ENCODE assay signal across 32 cellular contexts in the genomic region with DNA sequence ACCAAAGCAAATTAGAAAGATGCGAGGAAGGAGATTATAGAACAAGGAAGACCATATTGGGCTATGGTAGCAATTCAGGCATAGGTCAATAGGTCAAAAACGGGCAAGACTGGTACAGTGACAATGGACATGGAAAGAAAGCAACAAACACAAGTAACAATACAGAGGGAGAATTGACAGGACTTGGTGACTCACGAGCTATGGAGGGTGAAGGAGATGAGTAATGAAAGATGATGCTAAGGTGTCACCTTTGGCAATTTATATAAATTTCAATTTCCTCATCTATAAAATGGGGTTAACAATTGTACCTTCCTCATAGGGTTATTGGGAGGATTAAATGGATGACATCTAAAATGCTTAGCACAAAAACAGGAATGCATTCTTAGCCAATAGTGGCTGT.
"Had no signal": no experiment of that assay in that cellular context is flagged by ENCODE, and none has a peak within 500 bp of the region (broad histone marks: within the 10 kb centered on the region; RNA-seq: fewer than 3 reads in every experiment).

No MANE protein-coding gene starts in this region.

- H3K27ac Mint-ChIP-seq: activated CD4-positive, alpha-beta T cell treated with anti-CD3 and anti-CD28 coated beads, Interleukin-2, amount 10 ng/mL, durations not matched to agents 7 days and 5 days; activated naive CD8-positive, alpha-beta T cell; mesothelial cell of epicardium; naive thymus-derived CD4-positive, alpha-beta T cell; stimulated activated effector memory CD8-positive, alpha-beta T cell treated with anti-CD3 and anti-CD28 coated beads, Interleukin-12 subunit alpha, Interleukin-12 subunit beta, amount 100 ng/mL, for 72 hours; stimulated activated naive CD8-positive, alpha-beta T cell treated with anti-CD3 and anti-CD28 coated beads, Interleukin-15, Interleukin-2, amounts not matched to agents 100 ng/mL and 50 ng/mL, for 24 hours; T-helper 1 cell treated with Interleukin-12 subunit alpha and Interleukin-12 subunit beta and Interleukin-4 antibody, amounts not matched to agents 30 μg/mL and 1 μg/mL, for 36 hours had no signal

- H3K9me3 Mint-ChIP-seq: activated CD4-positive, alpha-beta T cell treated with anti-CD3 and anti-CD28 coated beads, Interleukin-2, amount 10 ng/mL, durations not matched to agents 7 days and 5 days; activated T-cell treated with anti-CD3 and anti-CD28 coated beads, Interleukin-2, amount 50 U/mL, for 4 hours; naive thymus-derived CD4-positive, alpha-beta T cell; stimulated activated effector memory CD8-positive, alpha-beta T cell treated with anti-CD3 and anti-CD28 coated beads, Interleukin-12 subunit alpha, Interleukin-12 subunit beta, amount 100 ng/mL, for 72 hours; stimulated activated naive CD8-positive, alpha-beta T cell treated with anti-CD3 and anti-CD28 coated beads, Interleukin-15, Interleukin-2, amounts not matched to agents 100 ng/mL and 50 ng/mL, for 24 hours; T-helper 1 cell treated with Interleukin-12 subunit alpha and Interleukin-12 subunit beta and Interleukin-4 antibody, amounts not matched to agents 30 μg/mL and 1 μg/mL, for 36 hours had no signal

- H3K36me3 ChIP-seq: cardiac muscle cell, colonic mucosa, ovary, prostate gland, thoracic aorta had no signal

- H3K27me3 ChIP-seq: cardiac muscle cell, colonic mucosa, ovary had no signal

- H3K4me3 Mint-ChIP-seq: activated CD4-positive, alpha-beta T cell treated with anti-CD3 and anti-CD28 coated beads, Interleukin-2, amount 10 ng/mL, durations not matched to agents 7 days and 5 days; activated naive CD8-positive, alpha-beta T cell; activated T-cell treated with anti-CD3 and anti-CD28 coated beads, Interleukin-2, amount 50 U/mL, for 4 hours; mesothelial cell of epicardium; naive thymus-derived CD4-positive, alpha-beta T cell; stimulated activated effector memory CD8-positive, alpha-beta T cell treated with anti-CD3 and anti-CD28 coated beads, Interleukin-12 subunit alpha, Interleukin-12 subunit beta, amount 100 ng/mL, for 72 hours; stimulated activated naive CD8-positive, alpha-beta T cell treated with anti-CD3 and anti-CD28 coated beads, Interleukin-15, Interleukin-2, amounts not matched to agents 100 ng/mL and 50 ng/mL, for 24 hours; T-helper 1 cell treated with Interleukin-12 subunit alpha and Interleukin-12 subunit beta and Interleukin-4 antibody, amounts not matched to agents 30 μg/mL and 1 μg/mL, for 36 hours had no signal

- H3K27ac ChIP-seq: cardiac muscle cell, ovary, prostate gland, thoracic aorta had no signal

- H3K27me3 Mint-ChIP-seq: activated CD4-positive, alpha-beta T cell treated with anti-CD3 and anti-CD28 coated beads, Interleukin-2, amount 10 ng/mL, durations not matched to agents 7 days and 5 days; activated naive CD8-positive, alpha-beta T cell; naive thymus-derived CD4-positive, alpha-beta T cell; stimulated activated naive CD8-positive, alpha-beta T cell treated with anti-CD3 and anti-CD28 coated beads, Interleukin-15, Interleukin-2, amounts not matched to agents 100 ng/mL and 50 ng/mL, for 24 hours had no signal

- H3K4me3 ChIP-seq: cardiac muscle cell, colonic mucosa, ovary, prostate gland, skin epidermis, thoracic aorta had no signal

- ATAC-seq: left cardiac atrium; left ventricle myocardium superior; naive thymus-derived CD4-positive, alpha-beta T cell; sciatic nerve; stimulated activated effector memory CD8-positive, alpha-beta T cell treated with anti-CD3 and anti-CD28 coated beads, Interleukin-12 subunit alpha, Interleukin-12 subunit beta, amount 100 ng/mL, for 72 hours had no signal

- H3K36me3 Mint-ChIP-seq: activated naive CD8-positive, alpha-beta T cell; mesothelial cell of epicardium; naive thymus-derived CD4-positive, alpha-beta T cell; stimulated activated effector memory CD8-positive, alpha-beta T cell treated with anti-CD3 and anti-CD28 coated beads, Interleukin-12 subunit alpha, Interleukin-12 subunit beta, amount 100 ng/mL, for 72 hours had no signal

- H3K4me1 ChIP-seq: colonic mucosa, prostate gland had no signal

- DNase-seq: activated CD4-positive, alpha-beta T cell treated with anti-CD3 and anti-CD28 coated beads, Interleukin-2, amount 10 ng/mL, durations not matched to agents 7 days and 5 days; activated CD4-positive, CD25-positive, alpha-beta regulatory T cell treated with anti-CD3 and anti-CD28 coated beads, Interleukin-2, amount 50 U/mL, for 72 hours; activated CD8-positive, alpha-beta memory T cell treated with anti-CD3 and anti-CD28 coated beads, Interleukin-2, amount 50 U/mL, for 4 hours; activated naive CD4-positive, alpha-beta T cell; activated T-cell treated with anti-CD3 and anti-CD28 coated beads, Interleukin-2, amount 50 U/mL, for 4 hours; anterior cingulate cortex; cerebellar nuclear complex; colonic mucosa; effector CD8-positive, alpha-beta T cell; erythroblast; left cardiac atrium; left ventricle myocardium superior; naive thymus-derived CD4-positive, alpha-beta T cell; ovary; retina; stimulated activated CD4-positive, alpha-beta T cell treated with anti-CD3 and anti-CD28 coated beads, Interleukin-4, amount 100 ng/mL, for 24 hours; SW 1271; T-helper 9 cell; trophoblast cell had no signal

- FAIRE-seq: endometrium, islet of Langerhans, urothelium cell line had no signal

- H3K9me3 ChIP-seq: colonic mucosa, ovary, prostate gland, thoracic aorta had no signal
